33 cellular contexts compared by ENCODE assay signal in genomic region chr7:55207423-55207822, GRCh38.
"Had no signal": no experiment of that assay in that cellular context is flagged by ENCODE, and none has a peak within 500 bp of the region (broad histone marks: within the 10 kb centered on the region; RNA-seq: fewer than 3 reads in every experiment).

No MANE protein-coding gene starts in this region.

- H3K36me3 Mint-ChIP-seq: activated CD8-positive, alpha-beta memory T cell treated with anti-CD3 and anti-CD28 coated beads, Interleukin-2, amount 10 ng/mL, durations not matched to agents 7 days and 5 days; activated naive CD4-positive, alpha-beta T cell treated with anti-CD3 and anti-CD28 coated beads, Interleukin-2, amount 50 U/mL, for 24 hours; activated naive CD8-positive, alpha-beta T cell treated with anti-CD3 and anti-CD28 coated beads, Interleukin-2, amount 10 ng/mL, durations not matched to agents 7 days and 5 days had no signal

- H3K4me3 Mint-ChIP-seq: activated CD4-positive, alpha-beta T cell treated with anti-CD3 and anti-CD28 coated beads, Interleukin-2, amount 10 ng/mL, durations not matched to agents 24 days and 14 days; activated CD8-positive, alpha-beta memory T cell treated with anti-CD3 and anti-CD28 coated beads, Interleukin-2, amount 10 ng/mL, durations not matched to agents 7 days and 5 days; activated naive CD4-positive, alpha-beta T cell treated with anti-CD3 and anti-CD28 coated beads, Interleukin-2, amount 50 U/mL, for 24 hours; activated naive CD8-positive, alpha-beta T cell treated with anti-CD3 and anti-CD28 coated beads, Interleukin-2, amount 10 ng/mL, durations not matched to agents 7 days and 5 days had no signal

- H3K4me1 Mint-ChIP-seq: activated CD4-positive, alpha-beta T cell treated with anti-CD3 and anti-CD28 coated beads, Interleukin-2, amount 10 ng/mL, durations not matched to agents 24 days and 14 days; activated naive CD4-positive, alpha-beta T cell treated with anti-CD3 and anti-CD28 coated beads, Interleukin-2, amount 50 U/mL, for 24 hours; activated naive CD8-positive, alpha-beta T cell treated with anti-CD3 and anti-CD28 coated beads, Interleukin-2, amount 10 ng/mL, durations not matched to agents 7 days and 5 days had no signal

- ATAC-seq: activated CD8-positive, alpha-beta memory T cell treated with anti-CD3 and anti-CD28 coated beads, Interleukin-2, amount 10 ng/mL, durations not matched to agents 7 days and 5 days; Panc1 had no signal

- H3K27me3 ChIP-seq: ascending aorta, breast epithelium, MG63, SJCRH30 had no signal

- H3K27ac ChIP-seq: ascending aorta, breast epithelium, SJCRH30, SK-N-MC, WERI-Rb-1 had no signal

- H3K9me3 Mint-ChIP-seq: activated CD4-positive, alpha-beta T cell treated with anti-CD3 and anti-CD28 coated beads, Interleukin-2, amount 10 ng/mL, durations not matched to agents 24 days and 14 days; activated naive CD4-positive, alpha-beta T cell treated with anti-CD3 and anti-CD28 coated beads, Interleukin-2, amount 50 U/mL, for 24 hours; activated naive CD8-positive, alpha-beta T cell treated with anti-CD3 and anti-CD28 coated beads, Interleukin-2, amount 10 ng/mL, durations not matched to agents 7 days and 5 days had no signal

- H3K4me3 ChIP-seq: ascending aorta, breast epithelium, MG63, SJCRH30, SK-N-MC had no signal

- H3K27ac Mint-ChIP-seq: activated CD4-positive, alpha-beta T cell treated with anti-CD3 and anti-CD28 coated beads, Interleukin-2, amount 10 ng/mL, durations not matched to agents 24 days and 14 days; activated CD8-positive, alpha-beta memory T cell treated with anti-CD3 and anti-CD28 coated beads, Interleukin-2, amount 10 ng/mL, durations not matched to agents 7 days and 5 days; activated naive CD4-positive, alpha-beta T cell treated with anti-CD3 and anti-CD28 coated beads, Interleukin-2, amount 50 U/mL, for 24 hours; activated naive CD8-positive, alpha-beta T cell treated with anti-CD3 and anti-CD28 coated beads, Interleukin-2, amount 10 ng/mL, durations not matched to agents 7 days and 5 days had no signal

- H3K9me3 ChIP-seq: ascending aorta, breast epithelium, MG63, SJCRH30 had no signal

- H3K4me1 ChIP-seq: ascending aorta, breast epithelium, SJCRH30 had no signal

- H3K36me3 ChIP-seq: WERI-Rb-1 had no signal

- H3K27me3 Mint-ChIP-seq: activated naive CD4-positive, alpha-beta T cell treated with anti-CD3 and anti-CD28 coated beads, Interleukin-2, amount 50 U/mL, for 24 hours had no signal

- DNase-seq: activated CD4-positive, alpha-beta T cell treated with anti-CD3 and anti-CD28 coated beads, Interleukin-2, amount 10 ng/mL, durations not matched to agents 24 days and 14 days; activated CD4-positive, alpha-beta T cell treated with anti-CD3 and anti-CD28 coated beads, Interleukin-2, amount 50 U/mL, for 48 hours; activated CD8-positive, alpha-beta memory T cell treated with anti-CD3 and anti-CD28 coated beads for 24 hours; activated CD8-positive, alpha-beta memory T cell treated with anti-CD3 and anti-CD28 coated beads, Interleukin-2, amount 10 ng/mL, durations not matched to agents 7 days and 5 days; activated CD8-positive, alpha-beta memory T cell treated with anti-CD3 and anti-CD28 coated beads, Interleukin-2, amount 50 U/mL, for 48 hours; activated gamma-delta T cell; activated naive CD4-positive, alpha-beta T cell treated with Interleukin-2 at 50 U/mL for 16 hours; activated naive CD8-positive, alpha-beta T cell treated with anti-CD3 and anti-CD28 coated beads, Interleukin-2, amount 10 ng/mL, durations not matched to agents 7 days and 5 days; activated T-cell treated with anti-CD3 and anti-CD28 coated beads, Interleukin-2, amount 50 U/mL, for 48 hours; amygdala; Kasumi-1; KBM-7; MG63; NCI-H1048; NCI-H1105 treated with DMSO at 0.1 percent for 48 hours; NCI-H1436; NCI-H1694; NCI-H1930; NCI-H2081 treated with DMSO at 0.1 percent for 48 hours; NCI-H226; NCI-H446 treated with DMSO at 0.1 percent for 48 hours; NCI-H524; NCI-H69; NCI-H82; SHP77; SJCRH30; T1000; WERI-Rb-1 had no signal
